Comparison of ENCODE assay signal across 31 cellular contexts in genomic region chr16:52293209-52293608, GRCh38.
"Had no signal": no experiment of that assay in that cellular context is flagged by ENCODE, and none has a peak within 500 bp of the region (broad histone marks: within the 10 kb centered on the region; RNA-seq: fewer than 3 reads in every experiment).

No MANE protein-coding gene starts in this region.

- H3K27me3 Mint-ChIP-seq: activated naive CD8-positive, alpha-beta T cell treated with anti-CD3 and anti-CD28 coated beads for 36 hours; stimulated activated naive B cell treated with anti-CD40 and anti-IgM and Interleukin-4, amounts not matched to agents 10 μg/mL and 1 μg/mL and 100 μg/mL, for 72 hours had no signal

- H3K36me3 Mint-ChIP-seq: activated naive CD8-positive, alpha-beta T cell treated with anti-CD3 and anti-CD28 coated beads for 36 hours; mesothelial cell of epicardium; stimulated activated naive B cell treated with anti-CD40 and anti-IgM and Interleukin-4, amounts not matched to agents 10 μg/mL and 1 μg/mL and 100 μg/mL, for 72 hours had no signal

- H2AFZ ChIP-seq: hepatocyte had no signal

- H3K4me3 ChIP-seq: adrenal gland, body of pancreas, cardiac muscle cell, coronary artery, dorsolateral prefrontal cortex, gastrocnemius medialis, hepatocyte, pancreas, psoas muscle, right atrium auricular region, suprapubic skin, tibial nerve had no signal

- H3K9me3 Mint-ChIP-seq: mesothelial cell of epicardium had no signal

- H3K4me2 ChIP-seq: hepatocyte had no signal

- H3K36me3 ChIP-seq: adrenal gland, cardiac muscle cell, gastrocnemius medialis, pancreas, right atrium auricular region, suprapubic skin, tibial nerve had no signal

- ATAC-seq: body of pancreas; gastrocnemius medialis; left cardiac atrium; naive thymus-derived CD8-positive, alpha-beta T cell; psoas muscle; stimulated activated naive B cell treated with anti-CD40 and anti-IgM and Interleukin-4, amounts not matched to agents 10 μg/mL and 1 μg/mL and 100 μg/mL, for 72 hours had no signal

- H3K27ac ChIP-seq: adrenal gland, body of pancreas, cardiac muscle cell, coronary artery, dorsolateral prefrontal cortex, gastrocnemius medialis, hepatocyte, pancreas, psoas muscle, right atrium auricular region, suprapubic skin, tibial nerve had no signal

- H3K4me1 ChIP-seq: adrenal gland, body of pancreas, gastrocnemius medialis, psoas muscle, right atrium auricular region, suprapubic skin, tibial nerve had no signal

- H3K27ac Mint-ChIP-seq: activated naive CD4-positive, alpha-beta T cell treated with anti-CD3 and anti-CD28 coated beads for 36 hours; activated naive CD8-positive, alpha-beta T cell treated with anti-CD3 and anti-CD28 coated beads for 36 hours; mesothelial cell of epicardium; naive thymus-derived CD8-positive, alpha-beta T cell; stimulated activated naive B cell treated with anti-CD40 and anti-IgM and Interleukin-4, amounts not matched to agents 10 μg/mL and 1 μg/mL and 100 μg/mL, for 72 hours; T-helper 2 cell treated with Interferon-gamma antibody and Interleukin-4, amounts not matched to agents 5 μg/mL and 100 μg/mL, for 36 hours had no signal

- H3K4me1 Mint-ChIP-seq: activated naive CD8-positive, alpha-beta T cell treated with anti-CD3 and anti-CD28 coated beads for 36 hours; naive thymus-derived CD8-positive, alpha-beta T cell; stimulated activated naive B cell treated with anti-CD40 and anti-IgM and Interleukin-4, amounts not matched to agents 10 μg/mL and 1 μg/mL and 100 μg/mL, for 72 hours had no signal

- DNase-seq: activated CD4-positive, alpha-beta T cell treated with anti-CD3 and anti-CD28 coated beads for 4 hours; activated CD4-positive, alpha-beta T cell treated with anti-CD3 and anti-CD28 coated beads, Interleukin-2, amount 50 U/mL, for 4 hours; activated effector memory CD4-positive, alpha-beta T cell treated with Interleukin-2 at 50 U/mL for 16 hours; activated naive CD4-positive, alpha-beta T cell treated with anti-CD3 and anti-CD28 coated beads for 36 hours; activated naive CD8-positive, alpha-beta T cell treated with anti-CD3 and anti-CD28 coated beads for 36 hours; adrenal gland; aorta; body of pancreas; dorsolateral prefrontal cortex; effector memory CD4-positive, alpha-beta T cell; erythroblast; gastrocnemius medialis; glutamatergic neuron; islet precursor cell; left cardiac atrium; naive thymus-derived CD8-positive, alpha-beta T cell; nucleus accumbens; pancreas; psoas muscle; stimulated activated CD4-positive, alpha-beta T cell treated with anti-CD3 and anti-CD28 coated beads, Interleukin-15, amount 100 ng/mL, for 24 hours; stimulated activated CD4-positive, alpha-beta T cell treated with anti-CD3 and anti-CD28 coated beads, Interleukin-2, amount 100 ng/mL, for 24 hours; stimulated activated naive B cell treated with anti-CD40 and anti-IgM and Interleukin-4, amounts not matched to agents 10 μg/mL and 1 μg/mL and 100 μg/mL, for 72 hours had no signal

- H3K4me3 Mint-ChIP-seq: activated naive CD4-positive, alpha-beta T cell treated with anti-CD3 and anti-CD28 coated beads for 36 hours; activated naive CD8-positive, alpha-beta T cell treated with anti-CD3 and anti-CD28 coated beads for 36 hours; mesothelial cell of epicardium; naive thymus-derived CD8-positive, alpha-beta T cell; neural crest cell; stimulated activated naive B cell treated with anti-CD40 and anti-IgM and Interleukin-4, amounts not matched to agents 10 μg/mL and 1 μg/mL and 100 μg/mL, for 72 hours; T-helper 2 cell treated with Interferon-gamma antibody and Interleukin-4, amounts not matched to agents 5 μg/mL and 100 μg/mL, for 36 hours had no signal

- H3K9me3 ChIP-seq: adrenal gland, body of pancreas, gastrocnemius medialis, pancreas, psoas muscle, right atrium auricular region, suprapubic skin, tibial nerve had no signal

- H3K79me2 ChIP-seq: hepatocyte had no signal

- H3K27me3 ChIP-seq: adrenal gland, body of pancreas, cardiac muscle cell, gastrocnemius medialis, hepatocyte, pancreas, right atrium auricular region, suprapubic skin, tibial nerve had no signal
